ENCODE assay signal across 8 cellular contexts in the genomic region with DNA sequence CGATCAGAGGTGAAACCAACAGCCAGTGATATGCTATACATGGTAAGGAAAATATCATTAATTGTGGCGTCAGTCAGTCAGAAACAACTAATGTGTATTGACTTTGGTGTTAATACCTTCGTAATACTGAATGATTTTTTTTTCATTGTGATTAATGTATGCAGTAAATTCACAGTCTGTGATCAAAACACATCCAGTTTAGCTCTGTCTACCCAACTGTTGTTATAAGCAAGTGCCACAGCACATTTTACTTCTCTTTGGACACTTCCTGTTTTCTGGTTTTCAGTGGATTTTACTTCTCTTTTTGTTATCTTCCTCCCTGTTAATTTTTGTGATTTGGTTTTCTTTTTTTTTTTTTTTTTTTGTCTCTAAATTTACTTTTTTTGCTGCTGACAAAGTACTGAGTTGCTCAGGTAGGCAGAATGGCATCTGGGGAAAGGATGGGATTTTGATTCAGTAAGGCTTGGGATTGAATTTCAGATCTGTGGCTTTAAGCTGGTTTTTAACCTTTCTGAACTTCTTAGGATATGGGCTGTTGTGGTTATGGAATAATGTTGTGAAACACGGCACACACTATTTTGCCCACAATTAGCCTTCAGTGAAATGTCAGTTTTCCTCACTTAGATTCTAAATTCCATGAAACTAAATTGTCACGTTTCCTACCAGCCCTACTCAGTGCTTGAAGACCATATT. TPM values are rescaled to one million over a fixed set of nuclear protein-coding genes. Genes with fewer than 3 reads are reported as not detected.
DNase-seq lines count a peak whose midpoint lies in the region; ATAC-seq and TF ChIP-seq lines count a peak whose summit lies in the region.

No MANE protein-coding gene starts in this region.

- H3K9me3 Mint-ChIP-seq in brain, result no peaks in the 10 kb centered on the region

- peaks cover 5% of the 10 kb centered on the region for H3K27me3 Mint-ChIP-seq in brain

- DNase-seq in G401 (ENCODE audit: low spot score) (peak; percentile 7), M059J (ENCODE audit: low read depth) (peak; percentile 53), HEK293T (ENCODE audit: extremely low spot score) (no peak), DMS 273 (lab: John Stamatoyannopoulos, UW; ENCODE audit: unreplicated experiment) (no peak)
- no peak for DNase-seq in stimulated activated CD8-positive, alpha-beta memory T cell treated with anti-CD3 and anti-CD28 coated beads, Interleukin-4, amount 100 ng/mL, for 48 hours

- no peak for TF ChIP-seq CTCF in brain (conservative IDR thresholded peaks at IDR 0.05)

- in situ Hi-C loops in G401 (cut with HindIII; ENCODE audit: low sequenced_read_pairs), result no loop called here

- CTCF ChIA-PET in HEK293T (lab: Yijun Ruan, JAX), result no interaction called here

- peak overlapping the region in 4 of 5 experiments; percentile 44 to 82 (median 58) for H3K4me3 Mint-ChIP-seq in brain

- no peaks in the 10 kb centered on the region for H3K9me3 ChIP-seq in muscle layer of duodenum (ENCODE audit: control insufficient read depth in 1 of 2, low read length in 2 of 2)

- H3K27ac Mint-ChIP-seq in brain, result peak overlapping the region in 3 of 5 experiments; percentile 61 to 83 (median 62)

- H3K27me3 ChIP-seq in muscle layer of duodenum (ENCODE audit: low read depth, low read length), result no peaks in the 10 kb centered on the region

- peaks cover 22% of the 10 kb centered on the region for H3K4me1 Mint-ChIP-seq in brain

- peak overlapping the region; percentile 84 for H3K27ac ChIP-seq in muscle layer of duodenum (ENCODE audit: low read length)

- H3K4me1 ChIP-seq in muscle layer of duodenum (ENCODE audit: control insufficient read depth in 1 of 2, insufficient read depth in 2 of 2, low read length in 2 of 2), result peaks cover 5 to 16% of the 10 kb centered on the region in 2 donors

- ATAC-seq in GM21825 (IDR thresholded peaks at IDR 0.05; ENCODE audit: unreplicated experiment), result peak; percentile 11

- peak overlapping the region; percentile 71 to 76 for H3K4me3 ChIP-seq in muscle layer of duodenum (ENCODE audit: low read depth in 1 of 2, low read length in 2 of 2)

- POLR2A ChIA-PET in HEK293T (lab: Yijun Ruan, JAX), result interaction anchor here (0.6 to 1.0 kb wide), 2 partner anchors 30 to 90 kb away, joined by 3 to 5 read pairs; a partner anchor contains a TSS

- peaks cover 0 to 4% of the 10 kb centered on the region in 2 donors for H3K36me3 ChIP-seq in muscle layer of duodenum (ENCODE audit: control insufficient read depth in 1 of 2, insufficient read depth in 2 of 2, low read length in 2 of 2)

- no peaks in the 10 kb centered on the region for H3K36me3 Mint-ChIP-seq in brain

TF ChIP-seq in HEK293T, 16 proteins besides CTCF, POLR2A, EP300 and RAD21:
- TF ChIP-seq FOXM1 (IDR thresholded peaks at IDR 0.05; ENCODE audit: borderline replicate concordance) (no peak), LEF1 (IDR thresholded peaks at IDR 0.05; ENCODE audit: borderline replicate concordance) (no peak), ZNF384 (IDR thresholded peaks at IDR 0.05) (no peak), NFRKB (IDR thresholded peaks at IDR 0.05) (no peak), HDGF (IDR thresholded peaks at IDR 0.05; ENCODE audit: borderline replicate concordance) (no peak), FOXK2 (IDR thresholded peaks at IDR 0.05) (no peak), CTBP1 (IDR thresholded peaks at IDR 0.05; ENCODE audit: borderline replicate concordance) (no peak), FOXA1 (IDR thresholded peaks at IDR 0.05) (no peak), BHLHE40 (IDR thresholded peaks at IDR 0.05; ENCODE audit: borderline replicate concordance) (no peak), SUZ12 (IDR thresholded peaks at IDR 0.05) (no peak), L3MBTL2 (conservative IDR thresholded peaks at IDR 0.05) (no peak), TARDBP (IDR thresholded peaks at IDR 0.05) (no peak), ELF4 (IDR thresholded peaks at IDR 0.05) (no peak), SP1 (IDR thresholded peaks at IDR 0.05) (no peak), ARNT (IDR thresholded peaks at IDR 0.05) (no peak)
- TF ChIP-seq, protein P1, sequence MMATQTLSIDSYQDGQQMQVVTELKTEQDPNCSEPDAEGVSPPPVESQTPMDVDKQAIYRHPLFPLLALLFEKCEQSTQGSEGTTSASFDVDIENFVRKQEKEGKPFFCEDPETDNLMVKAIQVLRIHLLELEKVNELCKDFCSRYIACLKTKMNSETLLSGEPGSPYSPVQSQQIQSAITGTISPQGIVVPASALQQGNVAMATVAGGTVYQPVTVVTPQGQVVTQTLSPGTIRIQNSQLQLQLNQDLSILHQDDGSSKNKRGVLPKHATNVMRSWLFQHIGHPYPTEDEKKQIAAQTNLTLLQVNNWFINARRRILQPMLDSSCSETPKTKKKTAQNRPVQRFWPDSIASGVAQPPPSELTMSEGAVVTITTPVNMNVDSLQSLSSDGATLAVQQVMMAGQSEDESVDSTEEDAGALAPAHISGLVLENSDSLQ (IDR thresholded peaks at IDR 0.05), result no peak

RNA-seq across cellular contexts. Expression of a gene that starts 0.6 kb away (rescaled TPM):
- 0.64 and 0.68 TPM in 2 replicates for total RNA-seq in G401 (2014; rRNA removed; shearing (Covaris generic))
- total RNA-seq in M059J (2014; rRNA removed; shearing (Covaris generic)), result 82.2 and 131 TPM in 2 replicates
- 2.2 TPM for polyA plus RNA-seq in brain (ENCODE audit: insufficient read depth, low read depth, low replicate concordance)

RNA-seq across cellular contexts. Expression of a gene that starts 30.2 kb away (rescaled TPM):
- 40.4 and 46.4 TPM in 2 replicates for total RNA-seq in G401 (2014; rRNA removed; shearing (Covaris generic))
- total RNA-seq in M059J (2014; rRNA removed; shearing (Covaris generic)), result 47.1 and 93.0 TPM in 2 replicates
- 7.8 TPM for polyA plus RNA-seq in brain (ENCODE audit: insufficient read depth, low read depth, low replicate concordance)

Comparison
In these comparisons a context has a peak if more than half of its experiments do, and no peak if none do; other contexts are left out.
1. DNase-seq: peak in G401 (single experiment) and M059J (single experiment); none in HEK293T (single experiment), DMS 273 (single experiment) and stimulated activated CD8-positive, alpha-beta memory T cell treated with anti-CD3 and anti-CD28 coated beads, Interleukin-4, amount 100 ng/mL, for 48 hours (single experiment).
2. RNA of a gene that starts 0.6 kb away (total RNA-seq): 82.2 to 131 TPM in M059J; 0.64 to 0.68 TPM in G401; every median in the first group is over 10 times any median in the second.